7 cellular contexts compared by ENCODE assay signal in the genomic region with DNA sequence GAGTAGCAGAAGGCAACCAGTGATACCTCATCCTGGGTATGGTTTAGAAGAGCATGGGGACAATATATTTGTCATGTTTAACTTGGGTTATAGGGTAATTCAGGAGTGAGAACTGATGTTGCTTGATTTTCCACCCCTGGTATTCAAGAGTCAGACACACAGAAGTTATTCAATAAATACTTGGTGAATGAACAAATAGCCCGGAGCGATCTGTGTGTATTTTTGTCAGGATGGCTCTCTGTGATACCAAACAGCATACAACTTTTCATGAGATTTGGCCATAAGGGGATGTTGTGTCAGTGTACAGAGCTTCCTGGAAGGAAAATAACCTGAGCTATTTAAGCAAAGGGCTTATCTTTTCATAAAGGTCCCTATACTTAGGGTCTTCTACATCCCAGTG.
"Had no signal": no experiment of that assay in that cellular context is flagged by ENCODE, and none has a peak within 500 bp of the region (broad histone marks: within the 10 kb centered on the region; RNA-seq: fewer than 3 reads in every experiment).

No MANE protein-coding gene starts in this region.

- FAIRE-seq: H1, H54, HTR-8/SVneo had no signal

- H2AFZ ChIP-seq: GM23338 had no signal

- DNase-seq: H9, HCEC 1CT, IMR-90 had no signal

- ATAC-seq: GM23338 had no signal

- H3K4me3 ChIP-seq: GM23338 had no signal

- H3K4me2 ChIP-seq: GM23338 had no signal
